In the genomic region with DNA sequence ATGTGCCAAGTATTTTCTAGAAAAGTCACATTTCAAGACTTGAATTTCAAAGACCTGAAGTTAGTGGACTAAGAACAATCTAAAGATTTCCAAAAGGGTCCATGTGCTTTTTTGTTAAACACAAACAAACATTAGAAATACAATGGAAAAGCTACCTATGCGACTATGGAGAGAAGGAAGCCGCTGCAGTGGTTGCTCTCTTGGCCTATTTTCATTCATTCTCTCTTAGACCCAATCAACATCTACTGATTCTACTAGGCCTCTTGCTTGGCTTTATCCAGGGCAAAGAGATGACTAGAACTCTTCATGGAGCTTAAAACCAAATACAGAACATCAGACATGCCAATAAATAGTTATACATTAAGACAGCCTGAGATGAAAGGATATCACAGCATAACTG, we compare ENCODE assay signal across 20 cellular contexts.
"Had no signal": no experiment of that assay in that cellular context is flagged by ENCODE, and none has a peak within 500 bp of the region (broad histone marks: within the 10 kb centered on the region; RNA-seq: fewer than 3 reads in every experiment).

No MANE protein-coding gene starts in this region.

- FAIRE-seq: colon had no signal

- H3K36me3 ChIP-seq: gastroesophageal sphincter, heart right ventricle, ovary, right lobe of liver, stomach had no signal

- DNase-seq: activated B cell treated with CpG ODN at 0.5 μM for 24 hours; activated CD4-positive, alpha-beta memory T cell treated with anti-CD3 and anti-CD28 coated beads, Interleukin-2, amount 10 ng/mL, durations not matched to agents 7 days and 5 days; activated CD4-positive, alpha-beta T cell treated with anti-CD3 and anti-CD28 coated beads for 48 hours; activated CD8-positive, alpha-beta memory T cell treated with anti-CD3 and anti-CD28 coated beads, Interleukin-2, amount 10 ng/mL, durations not matched to agents 7 days and 5 days; activated naive CD4-positive, alpha-beta T cell; activated naive CD8-positive, alpha-beta T cell treated with anti-CD3 and anti-CD28 coated beads for 36 hours; activated T-cell treated with anti-CD3 and anti-CD28 coated beads, Interleukin-2, amount 50 U/mL, for 1 hour; amygdala; heart right ventricle; naive thymus-derived CD8-positive, alpha-beta T cell; ovary; right lobe of liver; stimulated activated CD4-positive, alpha-beta T cell treated with anti-CD3 and anti-CD28 coated beads, Interleukin-4, amount 100 ng/mL, for 1 hour; stomach; T-cell had no signal

- H3K4me1 Mint-ChIP-seq: activated CD8-positive, alpha-beta memory T cell treated with anti-CD3 and anti-CD28 coated beads, Interleukin-2, amount 10 ng/mL, durations not matched to agents 7 days and 5 days had no signal

- H3K9me3 Mint-ChIP-seq: activated CD4-positive, alpha-beta memory T cell treated with anti-CD3 and anti-CD28 coated beads, Interleukin-2, amount 10 ng/mL, durations not matched to agents 7 days and 5 days; activated naive CD8-positive, alpha-beta T cell treated with anti-CD3 and anti-CD28 coated beads for 36 hours; activated T-helper 17 cell treated with anti-CD3 and anti-CD28 coated beads, Interleukin-2, amount 50 U/mL, for 72 hours; naive thymus-derived CD8-positive, alpha-beta T cell; T-cell had no signal

- H3K27ac ChIP-seq: ovary, right lobe of liver had no signal

- H3K4me2 ChIP-seq: smooth muscle cell had no signal

- H3K9me3 ChIP-seq: gastroesophageal sphincter, heart right ventricle, ovary, right lobe of liver, stomach had no signal

- ATAC-seq: activated CD8-positive, alpha-beta memory T cell treated with anti-CD3 and anti-CD28 coated beads, Interleukin-2, amount 10 ng/mL, durations not matched to agents 7 days and 5 days; activated T-helper 17 cell treated with anti-CD3 and anti-CD28 coated beads, Interleukin-2, amount 50 U/mL, for 72 hours; gastroesophageal sphincter; heart right ventricle; naive thymus-derived CD8-positive, alpha-beta T cell; right lobe of liver; T-cell had no signal

- H3K36me3 Mint-ChIP-seq: activated CD8-positive, alpha-beta memory T cell treated with anti-CD3 and anti-CD28 coated beads, Interleukin-2, amount 10 ng/mL, durations not matched to agents 7 days and 5 days; activated naive CD8-positive, alpha-beta T cell treated with anti-CD3 and anti-CD28 coated beads for 36 hours; naive thymus-derived CD8-positive, alpha-beta T cell; T-cell had no signal

- H3K27ac Mint-ChIP-seq: activated B cell treated with CpG ODN at 0.5 μM for 24 hours; activated CD4-positive, alpha-beta memory T cell treated with anti-CD3 and anti-CD28 coated beads, Interleukin-2, amount 10 ng/mL, durations not matched to agents 7 days and 5 days; activated CD8-positive, alpha-beta memory T cell treated with anti-CD3 and anti-CD28 coated beads, Interleukin-2, amount 10 ng/mL, durations not matched to agents 7 days and 5 days; activated naive CD8-positive, alpha-beta T cell treated with anti-CD3 and anti-CD28 coated beads for 36 hours; activated T-helper 17 cell treated with anti-CD3 and anti-CD28 coated beads, Interleukin-2, amount 50 U/mL, for 72 hours; naive thymus-derived CD8-positive, alpha-beta T cell; T-cell; type B pancreatic cell had no signal

- H3K27me3 Mint-ChIP-seq: activated B cell treated with CpG ODN at 0.5 μM for 24 hours; activated naive CD8-positive, alpha-beta T cell treated with anti-CD3 and anti-CD28 coated beads for 36 hours; activated T-helper 17 cell treated with anti-CD3 and anti-CD28 coated beads, Interleukin-2, amount 50 U/mL, for 72 hours; type B pancreatic cell had no signal

- H3K4me3 ChIP-seq: gastroesophageal sphincter, heart right ventricle, ovary, right lobe of liver, smooth muscle cell, stomach had no signal

- H3K27me3 ChIP-seq: gastroesophageal sphincter, heart right ventricle, ovary, right lobe of liver, stomach had no signal

- H3K4me3 Mint-ChIP-seq: activated B cell treated with CpG ODN at 0.5 μM for 24 hours; activated CD4-positive, alpha-beta memory T cell treated with anti-CD3 and anti-CD28 coated beads, Interleukin-2, amount 10 ng/mL, durations not matched to agents 7 days and 5 days; activated CD8-positive, alpha-beta memory T cell treated with anti-CD3 and anti-CD28 coated beads, Interleukin-2, amount 10 ng/mL, durations not matched to agents 7 days and 5 days; activated naive CD8-positive, alpha-beta T cell treated with anti-CD3 and anti-CD28 coated beads for 36 hours; activated T-helper 17 cell treated with anti-CD3 and anti-CD28 coated beads, Interleukin-2, amount 50 U/mL, for 72 hours; naive thymus-derived CD8-positive, alpha-beta T cell; T-cell; type B pancreatic cell had no signal
